ENCODE assay signal across 8 cellular contexts in genomic region chr18:10559566-10560456, GRCh38. TPM values are rescaled to one million over a fixed set of nuclear protein-coding genes. Genes with fewer than 3 reads are reported as not detected.
DNase-seq lines count a peak whose midpoint lies in the region; ATAC-seq and TF ChIP-seq lines count a peak whose summit lies in the region.

No MANE protein-coding gene starts in this region.

- 76 to 81% methylated on average over 8 to 17 of the region's 17 CpGs for WGBS in endodermal cell (ENCODE audit: insufficient coverage in 1 of 2, insufficient read length in 1 of 2), 2 experiments

- no peaks in the 10 kb centered on the region for H3K4me1 ChIP-seq in endodermal cell (ENCODE audit: control insufficient read depth, insufficient read depth, low read length)
- no peaks in the 10 kb centered on the region for H3K4me1 ChIP-seq in neural progenitor cell

- H3K4me3 Mint-ChIP-seq in endodermal cell (peak overlapping the region; percentile 40), neural progenitor cell (no peak overlapping the region)

- H3K9me3 Mint-ChIP-seq in endodermal cell (peaks cover 12% of the 10 kb centered on the region), neural progenitor cell (peaks cover 6% of the 10 kb centered on the region)

- no peaks in the 10 kb centered on the region for H3F3A ChIP-seq in neural progenitor cell (ENCODE audit: low read depth)

- H3K4me3 ChIP-seq in endodermal cell (ENCODE audit: low read length) (no peak overlapping the region), neural progenitor cell (no peak overlapping the region)

- no peaks in the 10 kb centered on the region for H3K79me2 ChIP-seq in neural progenitor cell (ENCODE audit: low read depth)

- no peak overlapping the region for H3K27ac ChIP-seq in endodermal cell (ENCODE audit: low read depth, low read length)
- H3K27ac ChIP-seq in neural progenitor cell: no peak overlapping the region

- H3K9ac ChIP-seq in endodermal cell (ENCODE audit: extremely low read depth, low read length, poor library complexity, severe bottlenecking): no peak overlapping the region
- no peak overlapping the region for H3K9ac ChIP-seq in neural progenitor cell

- H3K27me3 ChIP-seq in endodermal cell (ENCODE audit: control insufficient read depth, insufficient read depth, low read length, poor library complexity, severe bottlenecking) (no peaks in the 10 kb centered on the region), neural progenitor cell (no peaks in the 10 kb centered on the region)

- no peak overlapping the region for H3K4me2 ChIP-seq in neural progenitor cell

- H3K27me3 Mint-ChIP-seq in endodermal cell (ENCODE audit: insufficient read depth) (no peaks in the 10 kb centered on the region), neural progenitor cell (ENCODE audit: insufficient read depth, low read depth) (no peaks in the 10 kb centered on the region)

- H3K4me1 Mint-ChIP-seq in endodermal cell (peaks cover 3% of the 10 kb centered on the region), neural progenitor cell (peaks cover 3% of the 10 kb centered on the region)

- peak overlapping the region; percentile 88 for H2AFZ ChIP-seq in neural progenitor cell (replicated peaks)

- TF ChIP-seq CTCF in endodermal cell (conservative IDR thresholded peaks at IDR 0.05): no peak
- no peak for TF ChIP-seq CTCF in neural progenitor cell (IDR thresholded peaks at IDR 0.05)

- H3K9me3 ChIP-seq in endodermal cell (ENCODE audit: control insufficient read depth, low read length): peaks cover 24% of the 10 kb centered on the region
- H3K9me3 ChIP-seq in neural progenitor cell (ENCODE audit: low read depth): no peaks in the 10 kb centered on the region

- H3K27ac Mint-ChIP-seq in endodermal cell (no peak overlapping the region), neural progenitor cell (no peak overlapping the region)

- peaks cover 30% of the 10 kb centered on the region for H3K36me3 ChIP-seq in endodermal cell (ENCODE audit: control insufficient read depth, insufficient read depth, low read length)
- H3K36me3 ChIP-seq in neural progenitor cell: peaks cover 6% of the 10 kb centered on the region

- ATAC-seq in GM18909 (IDR thresholded peaks at IDR 0.05; ENCODE audit: poor library complexity, unreplicated experiment) (peak; percentile 54), HG03135 (IDR thresholded peaks at IDR 0.05; ENCODE audit: unreplicated experiment) (no peak)

- H3K36me3 Mint-ChIP-seq in endodermal cell (ENCODE audit: low read depth): peaks cover 38% of the 10 kb centered on the region
- H3K36me3 Mint-ChIP-seq in neural progenitor cell: peaks cover 35% of the 10 kb centered on the region

- DNase-seq in AG08395 (ENCODE audit: low spot score) (peak; percentile 17), NAMALWA (ENCODE audit: low spot score) (peak; percentile 24), endodermal cell (peak; percentile 53), neural progenitor cell (ENCODE audit: low spot score) (no peak), glomerular visceral epithelial cell (ENCODE audit: extremely low spot score) (no peak), NCI-H1105 treated with DMSO at 0.1 percent for 48 hours (lab: John Stamatoyannopoulos, UW) (no peak)

- no peaks in the 10 kb centered on the region for H4K20me1 ChIP-seq in neural progenitor cell (ENCODE audit: low read depth)

RNA-seq across cellular contexts. Expression of gene NAPG, which starts 34.0 kb away (rescaled TPM):
- total RNA-seq in endodermal cell (10 to 100 TPM; 35.3 to 42.9 TPM), neural progenitor cell (ENCODE audit: low replicate concordance) (30.1 and 56.6 TPM in 2 replicates)
- polyA plus RNA-seq in endodermal cell (2013, experiment 1 of 2): 28.0 TPM
- 29.6 TPM for polyA plus RNA-seq in endodermal cell (2013, experiment 2 of 2)

Comparison
In these comparisons a context has a peak if more than half of its experiments do, and no peak if none do; other contexts are left out.
1. DNase-seq: peak in AG08395 (single experiment), NAMALWA (single experiment) and endodermal cell (single experiment); none in neural progenitor cell (single experiment), glomerular visceral epithelial cell (single experiment) and NCI-H1105 treated with DMSO at 0.1 percent for 48 hours (single experiment).